ENCODE assay signal across 23 cellular contexts in the genomic region with DNA sequence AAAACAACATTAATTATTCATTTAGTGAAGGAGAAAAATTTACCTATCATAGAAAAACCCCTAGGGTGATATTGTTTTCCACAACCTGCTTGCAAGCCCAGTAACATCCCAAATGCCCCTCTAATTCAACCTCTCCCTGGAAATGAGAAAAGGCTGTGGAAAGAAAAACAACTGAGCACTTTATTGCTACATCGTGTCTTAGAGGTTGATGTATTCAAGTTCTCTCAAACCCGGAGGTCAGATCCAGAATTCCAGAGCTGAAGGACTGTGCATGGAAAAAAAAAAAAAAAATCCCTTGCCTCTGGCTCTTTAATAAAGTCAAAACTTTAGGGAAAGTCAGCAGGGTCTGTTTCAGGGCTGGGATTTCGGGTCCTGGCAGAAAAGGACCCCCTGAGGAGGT.
"Had no signal": no experiment of that assay in that cellular context is flagged by ENCODE, and none has a peak within 500 bp of the region (broad histone marks: within the 10 kb centered on the region; RNA-seq: fewer than 3 reads in every experiment).

No MANE protein-coding gene starts in this region.

- H3K36me3 ChIP-seq: colonic mucosa, neutrophil, tibial nerve, vagina had no signal

- H3K9me3 ChIP-seq: colonic mucosa, mucosa of descending colon, neutrophil, tibial nerve, vagina had no signal

- H3K79me2 ChIP-seq: hepatocyte had no signal

- H3K27me3 Mint-ChIP-seq: activated CD4-positive, alpha-beta T cell treated with anti-CD3 and anti-CD28 coated beads for 36 hours; activated naive CD8-positive, alpha-beta T cell treated with anti-CD3 and anti-CD28 coated beads for 36 hours; naive B cell; T-cell had no signal

- H3K4me3 Mint-ChIP-seq: activated CD4-positive, alpha-beta T cell treated with anti-CD3 and anti-CD28 coated beads for 36 hours; activated naive CD8-positive, alpha-beta T cell treated with anti-CD3 and anti-CD28 coated beads for 36 hours; naive B cell; T-cell; WTC11 had no signal

- DNase-seq: activated CD4-positive, alpha-beta T cell treated with anti-CD3 and anti-CD28 coated beads for 36 hours; activated CD4-positive, alpha-beta T cell treated with anti-CD3 and anti-CD28 coated beads, Interleukin-2, amount 50 U/mL, for 48 hours; activated naive CD4-positive, alpha-beta T cell; activated naive CD8-positive, alpha-beta T cell treated with anti-CD3 and anti-CD28 coated beads for 36 hours; amniotic stem cell; central memory CD4-positive, alpha-beta T cell; colonic mucosa; left colon; mammary epithelial cell; mucosa of descending colon; naive B cell; posterior cingulate gyrus; retina; stimulated activated naive CD8-positive, alpha-beta T cell treated with anti-CD3 and anti-CD28 coated beads, Interleukin-15, Interleukin-2, amounts not matched to agents 100 U/mL and 50 U/mL, for 24 hours; substantia nigra; T-cell had no signal

- H3K4me1 Mint-ChIP-seq: activated CD4-positive, alpha-beta T cell treated with anti-CD3 and anti-CD28 coated beads for 36 hours; activated naive CD8-positive, alpha-beta T cell treated with anti-CD3 and anti-CD28 coated beads for 36 hours; naive B cell; T-cell had no signal

- H2AFZ ChIP-seq: hepatocyte had no signal

- H3K27me3 ChIP-seq: colonic mucosa, hepatocyte, neutrophil, tibial nerve, vagina had no signal

- H3K36me3 Mint-ChIP-seq: activated naive CD8-positive, alpha-beta T cell treated with anti-CD3 and anti-CD28 coated beads for 36 hours; naive B cell; T-cell; WTC11 had no signal

- H3K27ac ChIP-seq: colonic mucosa, hepatocyte, vagina had no signal

- H3K4me2 ChIP-seq: hepatocyte had no signal

- H3K4me1 ChIP-seq: colonic mucosa had no signal

- H3K27ac Mint-ChIP-seq: activated CD4-positive, alpha-beta T cell treated with anti-CD3 and anti-CD28 coated beads for 36 hours; activated naive CD8-positive, alpha-beta T cell treated with anti-CD3 and anti-CD28 coated beads for 36 hours; naive B cell; T-cell; WTC11 had no signal

- H3K4me3 ChIP-seq: colonic mucosa, hepatocyte, mucosa of descending colon, tibial nerve, vagina had no signal

- ATAC-seq: activated CD4-positive, alpha-beta T cell treated with anti-CD3 and anti-CD28 coated beads for 36 hours; esophagus mucosa; left colon; mucosa of descending colon; SK-N-SH treated with all-trans-retinoic acid at 6 μM for 48 hours; stimulated activated naive CD8-positive, alpha-beta T cell treated with anti-CD3 and anti-CD28 coated beads, Interleukin-15, Interleukin-2, amounts not matched to agents 100 U/mL and 50 U/mL, for 24 hours; T-cell; WTC11 had no signal
